12 cellular contexts compared by ENCODE assay signal in the genomic region with DNA sequence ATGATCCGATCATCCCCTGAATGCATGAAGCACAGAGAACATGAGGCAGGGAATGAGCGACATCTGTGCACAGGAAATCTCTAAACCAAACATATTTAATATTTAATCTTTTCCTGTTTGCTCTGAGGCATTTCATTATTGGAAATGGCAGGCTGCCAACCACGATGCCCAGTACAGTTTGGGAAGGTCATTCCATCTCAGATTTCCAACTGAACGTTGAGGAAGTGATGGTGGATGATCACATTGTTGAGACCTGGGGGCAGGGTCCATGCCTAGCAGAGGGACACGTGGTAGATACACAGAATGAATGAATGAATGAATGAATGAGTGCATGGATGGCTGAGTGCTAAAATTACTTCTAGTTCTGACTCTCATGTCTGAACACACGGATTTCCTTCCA. TPM values are rescaled to one million over a fixed set of nuclear protein-coding genes. Genes with fewer than 3 reads are reported as not detected.
A peak's percentile ranks its signal among the peaks of the same experiment; 100 is the strongest.
DNase-seq lines count a peak whose midpoint lies in the region; ATAC-seq, FAIRE-seq and TF ChIP-seq lines count a peak whose summit lies in the region.
"Had no signal": no experiment of that assay in that cellular context is flagged by ENCODE, and none has a peak within 500 bp of the region (broad histone marks: within the 10 kb centered on the region; RNA-seq: fewer than 3 reads in every experiment).

No MANE protein-coding gene starts in this region.

- no peaks in the 10 kb centered on the region for H3K9me3 Mint-ChIP-seq in CD4-positive, CD25-positive, alpha-beta regulatory T cell

- H3K9ac ChIP-seq in endothelial cell of umbilical vein (replicated peaks; ENCODE audit: extremely low read depth, insufficient read depth, low read length) = no peak overlapping the region

- CTCF ChIA-PET in PC-9 (lab: Charles Lee) (no interaction called here), endothelial cell of umbilical vein (lab: Charles Lee) (no interaction called here)

- H3K27me3 ChIP-seq in CD4-positive, CD25-positive, alpha-beta regulatory T cell (ENCODE audit: control insufficient read depth, insufficient read depth, low read length) = no peaks in the 10 kb centered on the region
- H3K27me3 ChIP-seq in DOHH2 (ENCODE audit: control insufficient read depth, low read length) = no peaks in the 10 kb centered on the region
- H3K27me3 ChIP-seq in PC-9 (ENCODE audit: insufficient read depth, low read depth) = no peaks in the 10 kb centered on the region
- H3K27me3 ChIP-seq in endothelial cell of umbilical vein (ENCODE audit: control insufficient read depth in 2 of 2, insufficient read depth in 2 of 2, low read length in 2 of 2) = peaks cover 4% of the 10 kb centered on the region in 2 experiments

- H3K4me1 ChIP-seq in CD4-positive, CD25-positive, alpha-beta regulatory T cell (ENCODE audit: control insufficient read depth, insufficient read depth, low read length, poor library complexity, severe bottlenecking) = peaks cover 55% of the 10 kb centered on the region
- H3K4me1 ChIP-seq in DOHH2 (ENCODE audit: control insufficient read depth, low read length) = peaks cover 14% of the 10 kb centered on the region
- H3K4me1 ChIP-seq in PC-9 (replicated peaks; ENCODE audit: insufficient read depth) = peaks cover 31% of the 10 kb centered on the region
- peaks cover 10% of the 10 kb centered on the region for H3K4me1 ChIP-seq in endothelial cell of umbilical vein (ENCODE audit: control insufficient read depth, extremely low read depth, insufficient read depth, low read length)

- no peak for TF ChIP-seq POLR2A in endothelial cell of umbilical vein (IDR thresholded peaks at IDR 0.05; ENCODE audit: low read depth, low read length)

- POLR2A ChIA-PET in PC-9 (lab: Charles Lee; ENCODE audit: unreplicated experiment) (no interaction called here), endothelial cell of umbilical vein (lab: Charles Lee) (no interaction called here)

- peak overlapping the region in 2 of 3 donors; percentile 45 to 94 for H3K27ac Mint-ChIP-seq in CD4-positive, CD25-positive, alpha-beta regulatory T cell
- H3K27ac Mint-ChIP-seq: progenitor cell of endocrine pancreas had no signal

- TF ChIP-seq CTCF in DOHH2 (IDR thresholded peaks at IDR 0.05; ENCODE audit: low read depth, low read length, poor library complexity, severe bottlenecking) = no peak
- TF ChIP-seq CTCF in PC-9 (conservative IDR thresholded peaks at IDR 0.05) = no peak
- no peak for TF ChIP-seq CTCF in endothelial cell of umbilical vein (IDR thresholded peaks at IDR 0.05; ENCODE audit: extremely low read depth in 1 of 2, insufficient read depth in 1 of 2, low read depth in 1 of 2, low read length in 2 of 2)

- dilution Hi-C loops in endothelial cell of umbilical vein (cut with MboI; ENCODE audit: extremely low pct_ligation_motif_present, low sequenced_read_pairs) = no loop called here

- H3K9me3 ChIP-seq in CD4-positive, CD25-positive, alpha-beta regulatory T cell (ENCODE audit: control insufficient read depth in 2 of 2, low read length in 2 of 2) = no peaks in the 10 kb centered on the region
- no peaks in the 10 kb centered on the region for H3K9me3 ChIP-seq in DOHH2 (ENCODE audit: control insufficient read depth, insufficient read depth, low read length)
- 0 out of 2 replicates have a peak, but pooled peaks cover 4% of the 10 kb centered on the region for H3K9me3 ChIP-seq in PC-9 (ENCODE audit: insufficient read depth, low read depth)
- no peaks in the 10 kb centered on the region for H3K9me3 ChIP-seq in endothelial cell of umbilical vein (replicated peaks; ENCODE audit: control insufficient read depth, insufficient read depth, low read length)

- BruUV-seq in PC-9 (replicated peaks; lab: Mats Ljungman, UMichigan) (no TSS peak), endothelial cell of umbilical vein (replicated peaks; lab: Mats Ljungman, UMichigan) (no TSS peak)

- H3K4me3 Mint-ChIP-seq in CD4-positive, CD25-positive, alpha-beta regulatory T cell = peak overlapping the region; percentile 19 to 73 (median 38)

- no peaks in the 10 kb centered on the region for H3K27me3 Mint-ChIP-seq in CD4-positive, CD25-positive, alpha-beta regulatory T cell
- H3K27me3 Mint-ChIP-seq: progenitor cell of endocrine pancreas had no signal

- H3K36me3 Mint-ChIP-seq in CD4-positive, CD25-positive, alpha-beta regulatory T cell = no peaks in the 10 kb centered on the region

- ATAC-seq in CD4-positive, CD25-positive, alpha-beta regulatory T cell (ENCODE audit: low read depth in 2 of 2) = no peak
- ATAC-seq in HG03439 (IDR thresholded peaks at IDR 0.05; ENCODE audit: unreplicated experiment) = no peak

- FAIRE-seq in endothelial cell of umbilical vein (lab: Jason Lieb, UNC) = peak; percentile 76
- FAIRE-seq: endometrium had no signal

- H3K4me3 ChIP-seq in CD4-positive, CD25-positive, alpha-beta regulatory T cell (ENCODE audit: low read depth, low read length) = peak overlapping the region; percentile 30
- H3K4me3 ChIP-seq in DOHH2 (ENCODE audit: low read length) = no peak overlapping the region
- H3K4me3 ChIP-seq in PC-9 = no peak overlapping the region
- H3K4me3 ChIP-seq in endothelial cell of umbilical vein (replicated peaks in 1 of 3; ENCODE audit: insufficient read depth in 1 of 3, low read depth in 1 of 3, low read length in 3 of 3) = no peak overlapping the region

- H3K36me3 ChIP-seq in CD4-positive, CD25-positive, alpha-beta regulatory T cell (ENCODE audit: control insufficient read depth, insufficient read depth, low read length) = no peaks in the 10 kb centered on the region
- no peaks in the 10 kb centered on the region for H3K36me3 ChIP-seq in DOHH2 (ENCODE audit: control insufficient read depth, low read length)
- H3K36me3 ChIP-seq in PC-9 (ENCODE audit: low read depth) = no peaks in the 10 kb centered on the region
- H3K36me3 ChIP-seq in endothelial cell of umbilical vein (ENCODE audit: control insufficient read depth in 2 of 2, extremely low read depth in 1 of 2, insufficient read depth in 2 of 2, low read length in 2 of 2) = no peaks in the 10 kb centered on the region

- H3K9me2 ChIP-seq in DOHH2 (replicated peaks; ENCODE audit: control insufficient read depth, low read length) = no peaks in the 10 kb centered on the region
- no peaks in the 10 kb centered on the region for H3K9me2 ChIP-seq in PC-9 (ENCODE audit: insufficient read depth)

- H4K20me1 ChIP-seq in DOHH2 (ENCODE audit: control insufficient read depth, insufficient read depth, low read depth, low read length) (no peaks in the 10 kb centered on the region), PC-9 (ENCODE audit: insufficient read depth) (no peaks in the 10 kb centered on the region), endothelial cell of umbilical vein (replicated peaks; ENCODE audit: control insufficient read depth, extremely low read depth, insufficient read depth, low read length) (no peaks in the 10 kb centered on the region)

- H3F3A ChIP-seq in DOHH2 (ENCODE audit: control insufficient read depth, insufficient read depth) = no peaks in the 10 kb centered on the region
- peaks cover 18% of the 10 kb centered on the region for H3F3A ChIP-seq in PC-9 (ENCODE audit: insufficient read depth, low read depth)

- H3K79me2 ChIP-seq in DOHH2 (ENCODE audit: control insufficient read depth, low read length) (no peaks in the 10 kb centered on the region), PC-9 (ENCODE audit: low read depth) (no peaks in the 10 kb centered on the region), endothelial cell of umbilical vein (ENCODE audit: control insufficient read depth, insufficient read depth, low read length) (no peaks in the 10 kb centered on the region)

- no peak overlapping the region for H3K27ac ChIP-seq in CD4-positive, CD25-positive, alpha-beta regulatory T cell (ENCODE audit: insufficient read depth, low read length, poor library complexity, severe bottlenecking)
- H3K27ac ChIP-seq in DOHH2 (ENCODE audit: low read depth, low read length) (no peak overlapping the region), PC-9 (no peak overlapping the region), endothelial cell of umbilical vein (ENCODE audit: insufficient read depth, low read depth, low read length) (no peak overlapping the region)

- H2AFZ ChIP-seq in PC-9 (no peak overlapping the region; the same call in 1 of the 2 replicates), endothelial cell of umbilical vein (ENCODE audit: low read depth, low read length) (no peak overlapping the region)

- intact Hi-C loops in PC-9 (cut with micrococcal nuclease; ENCODE audit: unreplicated experiment) = no loop called here
- intact Hi-C loops in endothelial cell of umbilical vein (cut with micrococcal nuclease) = no loop called here

- H3K4me1 Mint-ChIP-seq in CD4-positive, CD25-positive, alpha-beta regulatory T cell = peaks cover 29 to 94% (median 67%) of the 10 kb centered on the region in 4 donors

- H3K9me1 ChIP-seq in endothelial cell of umbilical vein (replicated peaks; ENCODE audit: control insufficient read depth, extremely low read depth, insufficient read depth, low read length) = no peaks in the 10 kb centered on the region

- no peak for DNase-seq in CD4-positive, CD25-positive, alpha-beta regulatory T cell
- DNase-seq in PC-9 (peak; percentile 11 to 46), endothelial cell of umbilical vein (ENCODE audit: low read depth, low spot score) (peak; percentile 74), DMS79 treated with DMSO at 0.1 percent for 48 hours (lab: John Stamatoyannopoulos, UW) (no peak), amniotic stem cell (lab: John Stamatoyannopoulos, UW) (no peak)
- DNase-seq in stimulated activated CD4-positive, alpha-beta T cell treated with anti-CD3 and anti-CD28 coated beads, Interleukin-2, amount 100 ng/mL, for 48 hours = no peak
- DNase-seq: NCI-H1092 had no signal

- H3K4me2 ChIP-seq in DOHH2 (ENCODE audit: low read length) = peak overlapping the region; percentile 52
- peak overlapping the region; percentile 11; the same call in 1 of the 2 replicates for H3K4me2 ChIP-seq in PC-9
- peak overlapping the region; percentile 37 for H3K4me2 ChIP-seq in endothelial cell of umbilical vein (ENCODE audit: insufficient read depth, low read length)

TF ChIP-seq in endothelial cell of umbilical vein, 7 proteins besides CTCF, POLR2A, EP300 and RAD21 (continues in another document):
- TF ChIP-seq JUN (IDR thresholded peaks at IDR 0.05; ENCODE audit: borderline replicate concordance, insufficient read depth, insufficient read length, low read depth) = no peak

RNA-seq across cellular contexts. Expression of gene FASLG, which starts 15.9 kb away (rescaled TPM):
- total RNA-seq in CD4-positive, CD25-positive, alpha-beta regulatory T cell = 0.81 TPM
- under 1 TPM in 1 of 4 donors, not detected in 3; 0.45 TPM for polyA plus RNA-seq in CD4-positive, CD25-positive, alpha-beta regulatory T cell
- total RNA-seq in PC-9 (2021) (not detected in 2 replicates), endothelial cell of umbilical vein (not detected in 2 replicates)
- polyA plus RNA-seq in endothelial cell of umbilical vein = not detected in 2 replicates
- not detected in 2 replicates for polyA plus RNA-seq in endothelial cell of umbilical vein (2011; cell fraction: cytosol; rRNA removed)
- polyA plus RNA-seq in endothelial cell of umbilical vein (2011; cell fraction: nucleus; rRNA removed) = not detected in 2 replicates
- not detected in 2 replicates for polyA plus RNA-seq in endothelial cell of umbilical vein (2012)
- not detected in 2 replicates for polyA minus RNA-seq in endothelial cell of umbilical vein
- not detected for polyA minus RNA-seq in endothelial cell of umbilical vein (2011; cell fraction: cytosol; rRNA and poly(A)+ RNA removed)
- not detected in 2 replicates for polyA minus RNA-seq in endothelial cell of umbilical vein (2011; cell fraction: nucleus; rRNA and poly(A)+ RNA removed)
- total RNA-seq: progenitor cell of endocrine pancreas, subcutaneous adipose tissue had no signal

Comparison
In these comparisons a context has a peak if more than half of its experiments do, and no peak if none do; other contexts are left out.
1. DNase-seq: peak in PC-9 (2 of 2) and endothelial cell of umbilical vein (single experiment); none in CD4-positive, CD25-positive, alpha-beta regulatory T cell (0 of 3), DMS79 treated with DMSO at 0.1 percent for 48 hours (single experiment), stimulated activated CD4-positive, alpha-beta T cell treated with anti-CD3 and anti-CD28 coated beads, Interleukin-2, amount 100 ng/mL, for 48 hours (0 of 2) and amniotic stem cell (single experiment).
2. Peak in every context shown above with its lines, with median percentiles within 50 percentile points of each other: H3K4me2 ChIP-seq.